ENCODE assay signal across 1 cellular context in genomic region chr1:19479351-19480120, GRCh38.
A peak's percentile ranks its signal among the peaks of the same experiment; 100 is the strongest.
TF ChIP-seq lines count a peak whose summit lies in the region.

No MANE protein-coding gene starts in this region.

TF ChIP-seq in K562, 482 proteins besides CTCF, POLR2A, EP300 and RAD21 (continued from another document and continues in another):
- TF ChIP-seq REST (CRISPR knock-in tag; IDR thresholded peaks at IDR 0.05; ENCODE audit: low read depth) = no peak
- no peak for TF ChIP-seq ZFX (CRISPR knock-in tag; IDR thresholded peaks at IDR 0.05)
- TF ChIP-seq MXI1 (IDR thresholded peaks at IDR 0.05; ENCODE audit: low read depth, low read length) = no peak
- no peak for TF ChIP-seq TAF7 (tag; IDR thresholded peaks at IDR 0.05)
- peak; percentile 35 to 66; a peak in 3 of 4 replicates for TF ChIP-seq TRIM24 (IDR thresholded peaks at IDR 0.05)
- TF ChIP-seq DIDO1 (tag; IDR thresholded peaks at IDR 0.05; ENCODE audit: low read depth) = no peak
- TF ChIP-seq ZNF668 (CRISPR knock-in tag; IDR thresholded peaks at IDR 0.05) = no peak
- TF ChIP-seq NR1H2 (CRISPR knock-in tag; IDR thresholded peaks at IDR 0.05) = no peak
- TF ChIP-seq ZNF12 (CRISPR knock-in tag; IDR thresholded peaks at IDR 0.05) = no peak
- TF ChIP-seq ZC3H4 (CRISPR knock-in tag; IDR thresholded peaks at IDR 0.05; ENCODE audit: borderline replicate concordance) = no peak
- TF ChIP-seq BCLAF1 (IDR thresholded peaks at IDR 0.05; ENCODE audit: borderline replicate concordance in 1 of 2, control insufficient read depth in 1 of 2, low read depth in 2 of 2, low read length in 1 of 2) = no peak
- no peak for TF ChIP-seq CAMTA2 (CRISPR knock-in tag; conservative IDR thresholded peaks at IDR 0.05)
- no peak for TF ChIP-seq ESRRB (CRISPR knock-in tag; IDR thresholded peaks at IDR 0.05; ENCODE audit: borderline replicate concordance)
- TF ChIP-seq RNF219 (CRISPR knock-in tag; IDR thresholded peaks at IDR 0.05) = no peak
- no peak for TF ChIP-seq E2F8 (IDR thresholded peaks at IDR 0.05; ENCODE audit: low read depth, partially characterized antibody)
- TF ChIP-seq CHD1 (IDR thresholded peaks at IDR 0.05; ENCODE audit: low read length) = no peak
- TF ChIP-seq NFE2 (IDR thresholded peaks at IDR 0.05; ENCODE audit: low read depth) = no peak
- TF ChIP-seq ZNF23 (CRISPR knock-in tag; IDR thresholded peaks at IDR 0.05) = no peak
- no peak for TF ChIP-seq FOXK2 (conservative IDR thresholded peaks at IDR 0.05 in 1 of 2, IDR thresholded peaks at IDR 0.05 in 1 of 2; ENCODE audit: low read depth in 2 of 2)
- no peak for TF ChIP-seq ARID3B (CRISPR knock-in tag; IDR thresholded peaks at IDR 0.05; ENCODE audit: borderline replicate concordance)
- no peak for TF ChIP-seq BRF1 (IDR thresholded peaks at IDR 0.05; ENCODE audit: borderline replicate concordance, extremely low read depth, insufficient read length)
- TF ChIP-seq HMBOX1 (IDR thresholded peaks at IDR 0.05) = no peak
- TF ChIP-seq ZNF717 (CRISPR knock-in tag; IDR thresholded peaks at IDR 0.05) = no peak
- TF ChIP-seq PRPF4 (IDR thresholded peaks at IDR 0.05; ENCODE audit: insufficient read depth, low read depth, low read length, poor library complexity, severe bottlenecking) = no peak
- peak; percentile 85 for TF ChIP-seq ZEB2 (IDR thresholded peaks at IDR 0.05)
- TF ChIP-seq CXXC5 (CRISPR knock-in tag; IDR thresholded peaks at IDR 0.05) = peak; percentile 49; the same call in 1 of the 2 replicates
- no peak for TF ChIP-seq ZBTB33 (CRISPR knock-in tag; IDR thresholded peaks at IDR 0.05)
- no peak for TF ChIP-seq ZNF408 (CRISPR knock-in tag; IDR thresholded peaks at IDR 0.05; ENCODE audit: low read depth)
- no peak for TF ChIP-seq ERF (CRISPR knock-in tag; IDR thresholded peaks at IDR 0.05)
- TF ChIP-seq RBM25 (IDR thresholded peaks at IDR 0.05; ENCODE audit: low read depth, low read length, severe bottlenecking) = no peak
- no peak for TF ChIP-seq IRF1 (CRISPR knock-in tag; IDR thresholded peaks at IDR 0.05; ENCODE audit: borderline replicate concordance)
- TF ChIP-seq AFF1 (IDR thresholded peaks at IDR 0.05; ENCODE audit: low read depth in 1 of 2, partially characterized antibody in 2 of 2) = no peak
- no peak for TF ChIP-seq RHOXF2B (CRISPR knock-in tag; conservative IDR thresholded peaks at IDR 0.05)
- TF ChIP-seq RCOR1 (IDR thresholded peaks at IDR 0.05; ENCODE audit: borderline replicate concordance in 1 of 2, low read depth in 2 of 2, low read length in 2 of 2) = peak; percentile 87 to 96
- no peak for TF ChIP-seq HIVEP1 (CRISPR knock-in tag; IDR thresholded peaks at IDR 0.05)
- no peak for TF ChIP-seq NR0B1 (IDR thresholded peaks at IDR 0.05; ENCODE audit: partially characterized antibody)
